In the genomic region with DNA sequence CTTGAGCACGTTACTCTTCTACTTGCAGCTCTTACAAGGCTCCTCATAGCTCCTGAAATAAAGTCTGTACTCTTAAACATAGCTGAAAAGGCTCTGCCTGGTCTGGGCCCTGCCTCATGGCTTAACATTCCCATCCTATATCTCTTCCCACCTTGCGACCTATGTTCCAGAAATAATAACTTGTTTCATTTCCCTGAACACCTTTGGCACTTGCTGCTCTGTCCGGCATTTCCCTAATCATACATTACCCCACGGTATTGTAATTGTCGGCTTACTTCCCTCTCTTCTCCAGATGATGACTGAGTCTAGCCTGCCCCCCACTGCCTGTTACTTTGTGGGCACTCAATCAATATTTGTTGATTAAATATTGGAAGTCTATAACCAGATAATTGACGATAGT, we compare ENCODE assay signal across 1 cellular context.
TF ChIP-seq lines count a peak whose summit lies in the region.

No MANE protein-coding gene starts in this region.

TF ChIP-seq in K562, 482 proteins besides CTCF, POLR2A, EP300 and RAD21:
- TF ChIP-seq RBM15 (IDR thresholded peaks at IDR 0.05; ENCODE audit: insufficient read depth, low read length): no peak
- no peak for TF ChIP-seq PHF8 (IDR thresholded peaks at IDR 0.05; ENCODE audit: borderline replicate concordance, low read length)
